In genomic region chr9:127919253-127919815, GRCh38 we compare ENCODE assay signal across 1 cellular context.
TF ChIP-seq lines count a peak whose summit lies in the region.

No MANE protein-coding gene starts in this region.

TF ChIP-seq in K562, 482 proteins besides CTCF, POLR2A, EP300 and RAD21 (continued from another document and continues in another):
- no peak for TF ChIP-seq RBBP5 (IDR thresholded peaks at IDR 0.05; ENCODE audit: borderline replicate concordance, insufficient read depth, low read length, poor library complexity, severe bottlenecking)
- TF ChIP-seq BACH1 (tag; IDR thresholded peaks at IDR 0.05), result peak; percentile 89
- TF ChIP-seq MXI1 (IDR thresholded peaks at IDR 0.05; ENCODE audit: low read depth, low read length), result no peak
- no peak for TF ChIP-seq NFIX (CRISPR knock-in tag; IDR thresholded peaks at IDR 0.05; ENCODE audit: low read depth)
- TF ChIP-seq PRDM10 (IDR thresholded peaks at IDR 0.05; ENCODE audit: partially characterized antibody), result no peak
- no peak for TF ChIP-seq REST (CRISPR knock-in tag; IDR thresholded peaks at IDR 0.05; ENCODE audit: low read depth)
- TF ChIP-seq GATA2 (CRISPR knock-in tag; IDR thresholded peaks at IDR 0.05), result no peak
- no peak for TF ChIP-seq ZBTB11 (CRISPR knock-in tag; IDR thresholded peaks at IDR 0.05)
- no peak for TF ChIP-seq POLR2G (IDR thresholded peaks at IDR 0.05; ENCODE audit: low read depth, low read length)
- TF ChIP-seq CREB3 (tag; conservative IDR thresholded peaks at IDR 0.05; ENCODE audit: low read depth), result no peak
- TF ChIP-seq NKRF (IDR thresholded peaks at IDR 0.05; ENCODE audit: borderline replicate concordance), result no peak
- no peak for TF ChIP-seq ZNF12 (CRISPR knock-in tag; IDR thresholded peaks at IDR 0.05)
- TF ChIP-seq ZSCAN32 (CRISPR knock-in tag; IDR thresholded peaks at IDR 0.05), result no peak
- TF ChIP-seq ZNF311 (CRISPR knock-in tag; IDR thresholded peaks at IDR 0.05), result no peak
- TF ChIP-seq ZNF197 (CRISPR knock-in tag; IDR thresholded peaks at IDR 0.05; ENCODE audit: low read depth), result no peak
- peak; percentile 81 for TF ChIP-seq HDAC2 (IDR thresholded peaks at IDR 0.05)
- no peak for TF ChIP-seq KDM4B (IDR thresholded peaks at IDR 0.05; ENCODE audit: borderline replicate concordance in 2 of 2, low read depth in 1 of 2)
- TF ChIP-seq PCBP2 (IDR thresholded peaks at IDR 0.05; ENCODE audit: low read depth, low read length, poor library complexity, severe bottlenecking), result no peak
- peak; percentile 67 for TF ChIP-seq CEBPB (tag; IDR thresholded peaks at IDR 0.05)
- TF ChIP-seq SAFB2 (IDR thresholded peaks at IDR 0.05; ENCODE audit: borderline replicate concordance, low read depth, low read length, severe bottlenecking), result no peak
- no peak for TF ChIP-seq ZBTB2 (IDR thresholded peaks at IDR 0.05)
- TF ChIP-seq TBP (optimal IDR thresholded peaks at IDR 0.05; ENCODE audit: low read depth, low read length), result no peak
- TF ChIP-seq HNRNPH1 (optimal IDR thresholded peaks at IDR 0.05; ENCODE audit: low read depth, low read length), result no peak
- TF ChIP-seq ZNF121 (CRISPR knock-in tag; conservative IDR thresholded peaks at IDR 0.05), result peak; percentile 100
- peak; percentile 99 for TF ChIP-seq FOSL1 (tag; conservative IDR thresholded peaks at IDR 0.05)
- no peak for TF ChIP-seq CHAMP1 (IDR thresholded peaks at IDR 0.05)
- no peak for TF ChIP-seq ZHX1 (conservative IDR thresholded peaks at IDR 0.05; ENCODE audit: low read length)
- peak; percentile 23 to 50; a peak in 2 of 4 replicates for TF ChIP-seq NRF1 (conservative IDR thresholded peaks at IDR 0.05 in 1 of 2, IDR thresholded peaks at IDR 0.05 in 1 of 2)
- no peak for TF ChIP-seq NR0B1 (IDR thresholded peaks at IDR 0.05; ENCODE audit: partially characterized antibody)
- no peak for TF ChIP-seq TCF15 (CRISPR knock-in tag; IDR thresholded peaks at IDR 0.05)
- peak; percentile 97 for TF ChIP-seq JUND (IDR thresholded peaks at IDR 0.05; ENCODE audit: borderline replicate concordance, low read depth, low read length)
- peak; percentile 96; the same call in 2 of the 3 replicates for TF ChIP-seq JUND (tag; IDR thresholded peaks at IDR 0.05; ENCODE audit: borderline replicate concordance, low read depth, low read length)
- no peak for TF ChIP-seq NR4A1 (CRISPR knock-in tag; IDR thresholded peaks at IDR 0.05)
- no peak for TF ChIP-seq NR4A1 (tag; IDR thresholded peaks at IDR 0.05)
